Comparison of ENCODE assay signal across 8 cellular contexts in genomic region chr4:186192068-186192751, GRCh38. TPM values are rescaled to one million over a fixed set of nuclear protein-coding genes. Genes with fewer than 3 reads are reported as not detected.
DNase-seq lines count a peak whose midpoint lies in the region; ATAC-seq and TF ChIP-seq lines count a peak whose summit lies in the region.

No MANE protein-coding gene starts in this region.

- WGBS in prostate gland: under 1% methylated on average over 24 of the region's 24 CpGs

- H3K27ac ChIP-seq in prostate gland: peak overlapping the region; percentile 94 to 95

- H3K4me1 ChIP-seq in prostate gland (replicated peaks): peaks cover 3% of the 10 kb centered on the region

- no peak for TF ChIP-seq CTCF in prostate gland (IDR thresholded peaks at IDR 0.05)

- H3K4me3 ChIP-seq in prostate gland: peak overlapping the region; percentile 83 to 85

- no peaks in the 10 kb centered on the region for H3K27me3 ChIP-seq in prostate gland (replicated peaks; ENCODE audit: insufficient read depth)

- no peaks in the 10 kb centered on the region for H3K9me3 ChIP-seq in prostate gland

- DNase-seq in NCI-H2081 (lab: John Stamatoyannopoulos, UW) (peak; percentile 1 to 31), NCI-H2081 treated with DMSO at 0.1 percent for 48 hours (lab: John Stamatoyannopoulos, UW) (no peak), RPMI7951 (ENCODE audit: low read depth) (peak; percentile 44), astrocyte of the hippocampus (ENCODE audit: low read depth, low spot score) (peak; percentile 72), hippocampal formation (lab: John Stamatoyannopoulos, UW) (peak; percentile 51 to 68), prostate gland (ENCODE audit: low spot score) (peak; percentile 20), NCI-H2196 (lab: John Stamatoyannopoulos, UW; ENCODE audit: unreplicated experiment) (no peak)

- ATAC-seq in HG03108 (IDR thresholded peaks at IDR 0.05; ENCODE audit: unreplicated experiment): peak; percentile 10

- TF ChIP-seq POLR2A in prostate gland (IDR thresholded peaks at IDR 0.05): no peak

- H3K36me3 ChIP-seq in prostate gland: no peaks in the 10 kb centered on the region

- intact Hi-C loops in prostate gland (cut with DNase I): no loop called here

RNA-seq across cellular contexts. Expression of gene CYP4V2, which starts 0.8 kb away (rescaled TPM):
- total RNA-seq in RPMI7951 (2014; rRNA removed; shearing (Covaris generic)): 6.2 and 9.5 TPM in 2 replicates
- total RNA-seq in prostate gland: 10 to 100 TPM; 23.5 to 40.2 TPM

RNA-seq across cellular contexts. Expression of gene KLKB1, which starts 35.1 kb away (rescaled TPM):
- total RNA-seq in RPMI7951 (2014; rRNA removed; shearing (Covaris generic)): not detected in 2 replicates
- 1 to 10 TPM in 1 of 2 donors, not detected in 1; 1.5 TPM for total RNA-seq in prostate gland

Comparison
In these comparisons a context has a peak if more than half of its experiments do, and no peak if none do; other contexts are left out.
1. DNase-seq: peak in NCI-H2081 (2 of 2), RPMI7951 (single experiment), astrocyte of the hippocampus (single experiment), hippocampal formation (2 of 2) and prostate gland (single experiment); none in NCI-H2081 treated with DMSO at 0.1 percent for 48 hours (single experiment) and NCI-H2196 (single experiment).